8 cellular contexts compared by ENCODE assay signal in genomic region chr11:9568854-9569587, GRCh38. TPM values are rescaled to one million over a fixed set of nuclear protein-coding genes. Genes with fewer than 3 reads are reported as not detected.
DNase-seq lines count a peak whose midpoint lies in the region; ATAC-seq and TF ChIP-seq lines count a peak whose summit lies in the region.

No MANE protein-coding gene starts in this region.

- H3K4me3 ChIP-seq in H7 (ENCODE audit: insufficient read depth, low read depth, low read length) (no peak overlapping the region), endodermal cell (ENCODE audit: low read length) (peak overlapping the region; percentile 47)

- no peak for ATAC-seq in GM21619 (IDR thresholded peaks at IDR 0.05; ENCODE audit: unreplicated experiment)
- ATAC-seq in HG02973 (IDR thresholded peaks at IDR 0.05; ENCODE audit: unreplicated experiment) = no peak
- no peak for ATAC-seq in HG02970 (IDR thresholded peaks at IDR 0.05; ENCODE audit: low FRiP score, unreplicated experiment)

- H3K36me3 ChIP-seq in H7 (replicated peaks; ENCODE audit: control insufficient read depth, insufficient read depth, low read length) (no peaks in the 10 kb centered on the region), endodermal cell (ENCODE audit: control insufficient read depth, insufficient read depth, low read length) (no peaks in the 10 kb centered on the region)

- H3K4me3 Mint-ChIP-seq in endodermal cell = peak overlapping the region; percentile 40

- no peaks in the 10 kb centered on the region for H3K9me3 ChIP-seq in endodermal cell (ENCODE audit: control insufficient read depth, low read length)

- peaks cover 49% of the 10 kb centered on the region for H3K4me1 Mint-ChIP-seq in endodermal cell

- H3K9me3 Mint-ChIP-seq in endodermal cell = no peaks in the 10 kb centered on the region

- DNase-seq in AG08395 (ENCODE audit: low spot score) = peak; percentile 62
- peak; percentile 42 for DNase-seq in H7
- peak; percentile 84 for DNase-seq in endodermal cell
- DNase-seq in mucosa of gallbladder (ENCODE audit: low spot score) = peak; percentile 83

- TF ChIP-seq CTCF in endodermal cell (conservative IDR thresholded peaks at IDR 0.05) = no peak

- peak overlapping the region; percentile 53 for H3K9ac ChIP-seq in endodermal cell (ENCODE audit: extremely low read depth, low read length, poor library complexity, severe bottlenecking)

- peak overlapping the region; percentile 94 for H3K27ac ChIP-seq in endodermal cell (ENCODE audit: low read depth, low read length)

- H3K27ac Mint-ChIP-seq in endodermal cell = peak overlapping the region; percentile 89

- WGBS in endodermal cell (ENCODE audit: insufficient coverage in 1 of 2, insufficient read length in 1 of 2), 2 experiments = 58 to 60% methylated on average over 2 to 7 of the region's 7 CpGs

- no peaks in the 10 kb centered on the region for H3K36me3 Mint-ChIP-seq in endodermal cell (ENCODE audit: low read depth)

- no peaks in the 10 kb centered on the region for H3K27me3 ChIP-seq in H7 (ENCODE audit: control insufficient read depth, insufficient read depth, low read length)
- H3K27me3 ChIP-seq in endodermal cell (ENCODE audit: control insufficient read depth, insufficient read depth, low read length, poor library complexity, severe bottlenecking) = no peaks in the 10 kb centered on the region

- H3K4me1 ChIP-seq in endodermal cell (ENCODE audit: control insufficient read depth, insufficient read depth, low read length) = peaks cover 11% of the 10 kb centered on the region

- peaks cover 3% of the 10 kb centered on the region for H3K27me3 Mint-ChIP-seq in endodermal cell (ENCODE audit: insufficient read depth)

TF ChIP-seq in PFSK-1, 5 proteins besides CTCF, POLR2A, EP300 and RAD21:
- TF ChIP-seq TAF1 (IDR thresholded peaks at IDR 0.05; ENCODE audit: borderline replicate concordance, insufficient read depth, low read length) (peak; percentile 51; the same call in 1 of the 2 replicates), FOXP2 (optimal IDR thresholded peaks at IDR 0.05; ENCODE audit: borderline replicate concordance, extremely low read depth, extremely low read length, insufficient read depth) (peak; percentile 91), POLR2AphosphoS5 (IDR thresholded peaks at IDR 0.05; ENCODE audit: low read depth, low read length) (peak; percentile 59), SIN3A (IDR thresholded peaks at IDR 0.05; ENCODE audit: borderline replicate concordance, insufficient read depth, low read length) (peak; percentile 95), REST (IDR thresholded peaks at IDR 0.05; ENCODE audit: insufficient read depth in 1 of 2, low read depth in 2 of 2, low read length in 2 of 2) (no peak)

RNA-seq across cellular contexts. Expression of gene WEE1, which starts 4.4 kb away (rescaled TPM):
- 125 and 176 TPM in 2 replicates for total RNA-seq in H7 (2014; rRNA removed; shearing (Covaris generic))
- 16.8 TPM for polyA plus RNA-seq in PFSK-1 (2012; ENCODE audit: insufficient read length, low read depth)
- total RNA-seq in endodermal cell (10 to 100 TPM; 80.1 to 93.5 TPM), mucosa of gallbladder (108 TPM)
- 72.0 TPM for polyA plus RNA-seq in endodermal cell (2013, experiment 1 of 2)
- polyA plus RNA-seq in endodermal cell (2013, experiment 2 of 2) = 71.9 TPM
